1 cellular context compared by ENCODE assay signal in the genomic region with DNA sequence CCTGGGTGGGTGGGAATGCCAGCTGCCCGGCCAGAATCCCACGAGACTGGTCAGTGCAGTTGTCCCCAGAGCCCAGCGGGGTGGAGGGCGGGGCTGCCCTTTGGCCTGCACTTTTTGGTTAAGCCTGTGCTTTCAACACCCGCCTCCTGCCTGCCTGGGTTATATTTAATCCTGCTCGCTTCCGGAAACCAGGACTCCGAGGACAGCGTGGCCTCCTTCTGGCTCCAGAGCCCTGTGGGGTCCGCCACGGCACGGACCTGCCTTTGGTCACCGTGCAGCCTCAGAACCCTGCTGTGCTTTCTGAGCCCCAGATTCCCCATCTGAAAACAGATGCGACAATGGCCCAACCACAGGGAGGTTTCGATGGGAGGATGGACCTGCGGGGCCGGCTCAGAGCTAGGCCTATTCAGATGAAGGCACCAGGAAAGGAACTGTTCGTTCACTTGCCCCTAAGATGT.
TF ChIP-seq lines count a peak whose summit lies in the region.

No MANE protein-coding gene starts in this region.

TF ChIP-seq in HepG2, 621 proteins besides CTCF, POLR2A, EP300 and RAD21 (continued from another document and continues in another):
- TF ChIP-seq, protein P1, sequence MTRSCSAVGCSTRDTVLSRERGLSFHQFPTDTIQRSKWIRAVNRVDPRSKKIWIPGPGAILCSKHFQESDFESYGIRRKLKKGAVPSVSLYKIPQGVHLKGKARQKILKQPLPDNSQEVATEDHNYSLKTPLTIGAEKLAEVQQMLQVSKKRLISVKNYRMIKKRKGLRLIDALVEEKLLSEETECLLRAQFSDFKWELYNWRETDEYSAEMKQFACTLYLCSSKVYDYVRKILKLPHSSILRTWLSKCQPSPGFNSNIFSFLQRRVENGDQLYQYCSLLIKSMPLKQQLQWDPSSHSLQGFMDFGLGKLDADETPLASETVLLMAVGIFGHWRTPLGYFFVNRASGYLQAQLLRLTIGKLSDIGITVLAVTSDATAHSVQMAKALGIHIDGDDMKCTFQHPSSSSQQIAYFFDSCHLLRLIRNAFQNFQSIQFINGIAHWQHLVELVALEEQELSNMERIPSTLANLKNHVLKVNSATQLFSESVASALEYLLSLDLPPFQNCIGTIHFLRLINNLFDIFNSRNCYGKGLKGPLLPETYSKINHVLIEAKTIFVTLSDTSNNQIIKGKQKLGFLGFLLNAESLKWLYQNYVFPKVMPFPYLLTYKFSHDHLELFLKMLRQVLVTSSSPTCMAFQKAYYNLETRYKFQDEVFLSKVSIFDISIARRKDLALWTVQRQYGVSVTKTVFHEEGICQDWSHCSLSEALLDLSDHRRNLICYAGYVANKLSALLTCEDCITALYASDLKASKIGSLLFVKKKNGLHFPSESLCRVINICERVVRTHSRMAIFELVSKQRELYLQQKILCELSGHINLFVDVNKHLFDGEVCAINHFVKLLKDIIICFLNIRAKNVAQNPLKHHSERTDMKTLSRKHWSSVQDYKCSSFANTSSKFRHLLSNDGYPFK (CRISPR knock-in tag; IDR thresholded peaks at IDR 0.05; ENCODE audit: borderline replicate concordance) = peak; percentile 43; the same call in 1 of the 2 replicates
- TF ChIP-seq, protein P2, sequence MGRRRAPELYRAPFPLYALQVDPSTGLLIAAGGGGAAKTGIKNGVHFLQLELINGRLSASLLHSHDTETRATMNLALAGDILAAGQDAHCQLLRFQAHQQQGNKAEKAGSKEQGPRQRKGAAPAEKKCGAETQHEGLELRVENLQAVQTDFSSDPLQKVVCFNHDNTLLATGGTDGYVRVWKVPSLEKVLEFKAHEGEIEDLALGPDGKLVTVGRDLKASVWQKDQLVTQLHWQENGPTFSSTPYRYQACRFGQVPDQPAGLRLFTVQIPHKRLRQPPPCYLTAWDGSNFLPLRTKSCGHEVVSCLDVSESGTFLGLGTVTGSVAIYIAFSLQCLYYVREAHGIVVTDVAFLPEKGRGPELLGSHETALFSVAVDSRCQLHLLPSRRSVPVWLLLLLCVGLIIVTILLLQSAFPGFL (CRISPR knock-in tag; IDR thresholded peaks at IDR 0.05) = no peak
- TF ChIP-seq ZNF883 (CRISPR knock-in tag; IDR thresholded peaks at IDR 0.05; ENCODE audit: not compliant biosample characterization) = peak; percentile 60
- TF ChIP-seq ZNF776 (CRISPR knock-in tag; IDR thresholded peaks at IDR 0.05) = 0 out of 2 replicates have a peak, but pooled peaks have one; percentile 41
- TF ChIP-seq TBL1XR1 (IDR thresholded peaks at IDR 0.05; ENCODE audit: borderline replicate concordance, low read length, partially characterized antibody) = no peak
- peak; percentile 91 for TF ChIP-seq SRY (CRISPR knock-in tag; IDR thresholded peaks at IDR 0.05)
- no peak for TF ChIP-seq ZNF775 (CRISPR knock-in tag; IDR thresholded peaks at IDR 0.05; ENCODE audit: borderline replicate concordance)
- TF ChIP-seq ZNF383 (CRISPR knock-in tag; IDR thresholded peaks at IDR 0.05; ENCODE audit: borderline replicate concordance) = no peak
- no peak for TF ChIP-seq NR2F2 (IDR thresholded peaks at IDR 0.05; ENCODE audit: borderline replicate concordance, low read depth)
- peak; percentile 74 for TF ChIP-seq MED8 (CRISPR knock-in tag; IDR thresholded peaks at IDR 0.05; ENCODE audit: insufficient replicate concordance)
- TF ChIP-seq, protein P3, sequence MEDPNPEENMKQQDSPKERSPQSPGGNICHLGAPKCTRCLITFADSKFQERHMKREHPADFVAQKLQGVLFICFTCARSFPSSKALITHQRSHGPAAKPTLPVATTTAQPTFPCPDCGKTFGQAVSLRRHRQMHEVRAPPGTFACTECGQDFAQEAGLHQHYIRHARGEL (CRISPR knock-in tag; IDR thresholded peaks at IDR 0.05) = no peak
- peak; percentile 73; the same call in 1 of the 2 replicates for TF ChIP-seq ZNF431 (CRISPR knock-in tag; IDR thresholded peaks at IDR 0.05; ENCODE audit: borderline replicate concordance, low read depth)
- no peak for TF ChIP-seq ONECUT2 (CRISPR knock-in tag; IDR thresholded peaks at IDR 0.05)
- TF ChIP-seq, protein P4, sequence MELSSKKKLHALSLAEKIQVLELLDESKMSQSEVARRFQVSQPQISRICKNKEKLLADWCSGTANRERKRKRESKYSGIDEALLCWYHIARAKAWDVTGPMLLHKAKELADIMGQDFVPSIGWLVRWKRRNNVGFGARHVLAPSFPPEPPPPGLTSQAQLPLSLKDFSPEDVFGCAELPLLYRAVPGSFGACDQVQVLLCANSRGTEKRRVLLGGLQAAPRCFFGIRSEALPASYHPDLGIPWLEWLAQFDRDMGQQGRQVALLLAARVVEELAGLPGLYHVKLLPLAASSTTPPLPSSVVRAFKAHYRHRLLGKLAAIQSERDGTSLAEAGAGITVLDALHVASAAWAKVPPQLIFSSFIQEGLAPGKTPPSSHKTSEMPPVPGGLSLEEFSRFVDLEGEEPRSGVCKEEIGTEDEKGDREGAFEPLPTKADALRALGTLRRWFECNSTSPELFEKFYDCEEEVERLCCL (CRISPR knock-in tag; IDR thresholded peaks at IDR 0.05; ENCODE audit: borderline replicate concordance) = no peak
- 0 out of 2 replicates have a peak, but pooled peaks have one; percentile 38 for TF ChIP-seq ZNF552 (CRISPR knock-in tag; IDR thresholded peaks at IDR 0.05; ENCODE audit: borderline replicate concordance)
- TF ChIP-seq GABPA (IDR thresholded peaks at IDR 0.05; ENCODE audit: low read depth, low read length) = no peak
- no peak for TF ChIP-seq GABPA (CRISPR knock-in tag; IDR thresholded peaks at IDR 0.05; ENCODE audit: low read depth)
- peak; percentile 97 for TF ChIP-seq SP5 (CRISPR knock-in tag; IDR thresholded peaks at IDR 0.05; ENCODE audit: borderline replicate concordance, low read depth)
- TF ChIP-seq ZFP90 (CRISPR knock-in tag; IDR thresholded peaks at IDR 0.05; ENCODE audit: borderline replicate concordance) = peak; percentile 71; the same call in 1 of the 2 replicates
- TF ChIP-seq NBN (conservative IDR thresholded peaks at IDR 0.05) = no peak
- TF ChIP-seq MZF1 (CRISPR knock-in tag; IDR thresholded peaks at IDR 0.05; ENCODE audit: borderline replicate concordance) = no peak
- 0 out of 2 replicates have a peak, but pooled peaks have one; percentile 30 for TF ChIP-seq ZNF598 (CRISPR knock-in tag; IDR thresholded peaks at IDR 0.05; ENCODE audit: borderline replicate concordance)
- no peak for TF ChIP-seq TEAD2 (CRISPR knock-in tag; IDR thresholded peaks at IDR 0.05)
- TF ChIP-seq, protein P5, sequence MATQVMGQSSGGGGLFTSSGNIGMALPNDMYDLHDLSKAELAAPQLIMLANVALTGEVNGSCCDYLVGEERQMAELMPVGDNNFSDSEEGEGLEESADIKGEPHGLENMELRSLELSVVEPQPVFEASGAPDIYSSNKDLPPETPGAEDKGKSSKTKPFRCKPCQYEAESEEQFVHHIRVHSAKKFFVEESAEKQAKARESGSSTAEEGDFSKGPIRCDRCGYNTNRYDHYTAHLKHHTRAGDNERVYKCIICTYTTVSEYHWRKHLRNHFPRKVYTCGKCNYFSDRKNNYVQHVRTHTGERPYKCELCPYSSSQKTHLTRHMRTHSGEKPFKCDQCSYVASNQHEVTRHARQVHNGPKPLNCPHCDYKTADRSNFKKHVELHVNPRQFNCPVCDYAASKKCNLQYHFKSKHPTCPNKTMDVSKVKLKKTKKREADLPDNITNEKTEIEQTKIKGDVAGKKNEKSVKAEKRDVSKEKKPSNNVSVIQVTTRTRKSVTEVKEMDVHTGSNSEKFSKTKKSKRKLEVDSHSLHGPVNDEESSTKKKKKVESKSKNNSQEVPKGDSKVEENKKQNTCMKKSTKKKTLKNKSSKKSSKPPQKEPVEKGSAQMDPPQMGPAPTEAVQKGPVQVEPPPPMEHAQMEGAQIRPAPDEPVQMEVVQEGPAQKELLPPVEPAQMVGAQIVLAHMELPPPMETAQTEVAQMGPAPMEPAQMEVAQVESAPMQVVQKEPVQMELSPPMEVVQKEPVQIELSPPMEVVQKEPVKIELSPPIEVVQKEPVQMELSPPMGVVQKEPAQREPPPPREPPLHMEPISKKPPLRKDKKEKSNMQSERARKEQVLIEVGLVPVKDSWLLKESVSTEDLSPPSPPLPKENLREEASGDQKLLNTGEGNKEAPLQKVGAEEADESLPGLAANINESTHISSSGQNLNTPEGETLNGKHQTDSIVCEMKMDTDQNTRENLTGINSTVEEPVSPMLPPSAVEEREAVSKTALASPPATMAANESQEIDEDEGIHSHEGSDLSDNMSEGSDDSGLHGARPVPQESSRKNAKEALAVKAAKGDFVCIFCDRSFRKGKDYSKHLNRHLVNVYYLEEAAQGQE (IDR thresholded peaks at IDR 0.05; ENCODE audit: borderline replicate concordance in 1 of 2, low read depth in 1 of 2, low read length in 2 of 2) = peak in 1 of 2 experiments; percentile 63; a peak in 1 of 4 replicates
- TF ChIP-seq, protein P6, sequence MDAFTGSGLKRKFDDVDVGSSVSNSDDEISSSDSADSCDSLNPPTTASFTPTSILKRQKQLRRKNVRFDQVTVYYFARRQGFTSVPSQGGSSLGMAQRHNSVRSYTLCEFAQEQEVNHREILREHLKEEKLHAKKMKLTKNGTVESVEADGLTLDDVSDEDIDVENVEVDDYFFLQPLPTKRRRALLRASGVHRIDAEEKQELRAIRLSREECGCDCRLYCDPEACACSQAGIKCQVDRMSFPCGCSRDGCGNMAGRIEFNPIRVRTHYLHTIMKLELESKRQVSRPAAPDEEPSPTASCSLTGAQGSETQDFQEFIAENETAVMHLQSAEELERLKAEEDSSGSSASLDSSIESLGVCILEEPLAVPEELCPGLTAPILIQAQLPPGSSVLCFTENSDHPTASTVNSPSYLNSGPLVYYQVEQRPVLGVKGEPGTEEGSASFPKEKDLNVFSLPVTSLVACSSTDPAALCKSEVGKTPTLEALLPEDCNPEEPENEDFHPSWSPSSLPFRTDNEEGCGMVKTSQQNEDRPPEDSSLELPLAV (CRISPR knock-in tag; conservative IDR thresholded peaks at IDR 0.05; ENCODE audit: low read depth) = no peak
- TF ChIP-seq, protein P7, sequence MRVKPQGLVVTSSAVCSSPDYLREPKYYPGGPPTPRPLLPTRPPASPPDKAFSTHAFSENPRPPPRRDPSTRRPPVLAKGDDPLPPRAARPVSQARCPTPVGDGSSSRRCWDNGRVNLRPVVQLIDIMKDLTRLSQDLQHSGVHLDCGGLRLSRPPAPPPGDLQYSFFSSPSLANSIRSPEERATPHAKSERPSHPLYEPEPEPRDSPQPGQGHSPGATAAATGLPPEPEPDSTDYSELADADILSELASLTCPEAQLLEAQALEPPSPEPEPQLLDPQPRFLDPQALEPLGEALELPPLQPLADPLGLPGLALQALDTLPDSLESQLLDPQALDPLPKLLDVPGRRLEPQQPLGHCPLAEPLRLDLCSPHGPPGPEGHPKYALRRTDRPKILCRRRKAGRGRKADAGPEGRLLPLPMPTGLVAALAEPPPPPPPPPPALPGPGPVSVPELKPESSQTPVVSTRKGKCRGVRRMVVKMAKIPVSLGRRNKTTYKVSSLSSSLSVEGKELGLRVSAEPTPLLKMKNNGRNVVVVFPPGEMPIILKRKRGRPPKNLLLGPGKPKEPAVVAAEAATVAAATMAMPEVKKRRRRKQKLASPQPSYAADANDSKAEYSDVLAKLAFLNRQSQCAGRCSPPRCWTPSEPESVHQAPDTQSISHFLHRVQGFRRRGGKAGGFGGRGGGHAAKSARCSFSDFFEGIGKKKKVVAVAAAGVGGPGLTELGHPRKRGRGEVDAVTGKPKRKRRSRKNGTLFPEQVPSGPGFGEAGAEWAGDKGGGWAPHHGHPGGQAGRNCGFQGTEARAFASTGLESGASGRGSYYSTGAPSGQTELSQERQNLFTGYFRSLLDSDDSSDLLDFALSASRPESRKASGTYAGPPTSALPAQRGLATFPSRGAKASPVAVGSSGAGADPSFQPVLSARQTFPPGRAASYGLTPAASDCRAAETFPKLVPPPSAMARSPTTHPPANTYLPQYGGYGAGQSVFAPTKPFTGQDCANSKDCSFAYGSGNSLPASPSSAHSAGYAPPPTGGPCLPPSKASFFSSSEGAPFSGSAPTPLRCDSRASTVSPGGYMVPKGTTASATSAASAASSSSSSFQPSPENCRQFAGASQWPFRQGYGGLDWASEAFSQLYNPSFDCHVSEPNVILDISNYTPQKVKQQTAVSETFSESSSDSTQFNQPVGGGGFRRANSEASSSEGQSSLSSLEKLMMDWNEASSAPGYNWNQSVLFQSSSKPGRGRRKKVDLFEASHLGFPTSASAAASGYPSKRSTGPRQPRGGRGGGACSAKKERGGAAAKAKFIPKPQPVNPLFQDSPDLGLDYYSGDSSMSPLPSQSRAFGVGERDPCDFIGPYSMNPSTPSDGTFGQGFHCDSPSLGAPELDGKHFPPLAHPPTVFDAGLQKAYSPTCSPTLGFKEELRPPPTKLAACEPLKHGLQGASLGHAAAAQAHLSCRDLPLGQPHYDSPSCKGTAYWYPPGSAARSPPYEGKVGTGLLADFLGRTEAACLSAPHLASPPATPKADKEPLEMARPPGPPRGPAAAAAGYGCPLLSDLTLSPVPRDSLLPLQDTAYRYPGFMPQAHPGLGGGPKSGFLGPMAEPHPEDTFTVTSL (CRISPR knock-in tag; IDR thresholded peaks at IDR 0.05; ENCODE audit: borderline replicate concordance) = 0 out of 2 replicates have a peak, but pooled peaks have one; percentile 23
- TF ChIP-seq ZNF430 (CRISPR knock-in tag; IDR thresholded peaks at IDR 0.05) = peak; percentile 88; the same call in 1 of the 2 replicates
- TF ChIP-seq, protein P8, sequence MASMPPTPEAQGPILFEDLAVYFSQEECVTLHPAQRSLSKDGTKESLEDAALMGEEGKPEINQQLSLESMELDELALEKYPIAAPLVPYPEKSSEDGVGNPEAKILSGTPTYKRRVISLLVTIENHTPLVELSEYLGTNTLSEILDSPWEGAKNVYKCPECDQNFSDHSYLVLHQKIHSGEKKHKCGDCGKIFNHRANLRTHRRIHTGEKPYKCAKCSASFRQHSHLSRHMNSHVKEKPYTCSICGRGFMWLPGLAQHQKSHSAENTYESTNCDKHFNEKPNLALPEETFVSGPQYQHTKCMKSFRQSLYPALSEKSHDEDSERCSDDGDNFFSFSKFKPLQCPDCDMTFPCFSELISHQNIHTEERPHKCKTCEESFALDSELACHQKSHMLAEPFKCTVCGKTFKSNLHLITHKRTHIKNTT (CRISPR knock-in tag; IDR thresholded peaks at IDR 0.05) = no peak
- TF ChIP-seq CENPT (CRISPR knock-in tag; IDR thresholded peaks at IDR 0.05; ENCODE audit: low read depth) = no peak
- TF ChIP-seq, protein P9, sequence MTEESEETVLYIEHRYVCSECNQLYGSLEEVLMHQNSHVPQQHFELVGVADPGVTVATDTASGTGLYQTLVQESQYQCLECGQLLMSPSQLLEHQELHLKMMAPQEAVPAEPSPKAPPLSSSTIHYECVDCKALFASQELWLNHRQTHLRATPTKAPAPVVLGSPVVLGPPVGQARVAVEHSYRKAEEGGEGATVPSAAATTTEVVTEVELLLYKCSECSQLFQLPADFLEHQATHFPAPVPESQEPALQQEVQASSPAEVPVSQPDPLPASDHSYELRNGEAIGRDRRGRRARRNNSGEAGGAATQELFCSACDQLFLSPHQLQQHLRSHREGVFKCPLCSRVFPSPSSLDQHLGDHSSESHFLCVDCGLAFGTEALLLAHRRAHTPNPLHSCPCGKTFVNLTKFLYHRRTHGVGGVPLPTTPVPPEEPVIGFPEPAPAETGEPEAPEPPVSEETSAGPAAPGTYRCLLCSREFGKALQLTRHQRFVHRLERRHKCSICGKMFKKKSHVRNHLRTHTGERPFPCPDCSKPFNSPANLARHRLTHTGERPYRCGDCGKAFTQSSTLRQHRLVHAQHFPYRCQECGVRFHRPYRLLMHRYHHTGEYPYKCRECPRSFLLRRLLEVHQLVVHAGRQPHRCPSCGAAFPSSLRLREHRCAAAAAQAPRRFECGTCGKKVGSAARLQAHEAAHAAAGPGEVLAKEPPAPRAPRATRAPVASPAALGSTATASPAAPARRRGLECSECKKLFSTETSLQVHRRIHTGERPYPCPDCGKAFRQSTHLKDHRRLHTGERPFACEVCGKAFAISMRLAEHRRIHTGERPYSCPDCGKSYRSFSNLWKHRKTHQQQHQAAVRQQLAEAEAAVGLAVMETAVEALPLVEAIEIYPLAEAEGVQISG (CRISPR knock-in tag; IDR thresholded peaks at IDR 0.05) = peak; percentile 84
- TF ChIP-seq MXD4 (CRISPR knock-in tag; IDR thresholded peaks at IDR 0.05) = 0 out of 2 replicates have a peak, but pooled peaks have one; percentile 67
- no peak for TF ChIP-seq ZNF354B (CRISPR knock-in tag; IDR thresholded peaks at IDR 0.05)
- no peak for TF ChIP-seq DNMT1 (CRISPR knock-in tag; IDR thresholded peaks at IDR 0.05)
